1 cellular context compared by ENCODE assay signal in the genomic region with DNA sequence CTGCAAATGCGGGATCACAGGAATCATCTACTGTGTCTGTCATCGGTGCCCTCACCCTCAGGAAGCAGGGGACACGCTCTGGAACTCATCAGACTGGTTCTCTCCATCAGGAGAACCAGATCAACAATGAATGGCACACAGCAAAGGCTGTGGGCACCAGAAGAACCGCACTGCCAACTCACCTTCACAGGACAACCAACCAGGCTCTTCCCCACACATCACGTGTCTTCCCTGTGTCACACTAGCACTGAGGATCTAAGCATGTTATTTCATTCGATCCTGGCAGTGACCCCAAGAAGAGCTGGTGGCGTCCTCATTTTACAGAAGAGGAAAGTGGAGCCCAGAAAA.
TF ChIP-seq lines count a peak whose summit lies in the region.

No MANE protein-coding gene starts in this region.

TF ChIP-seq in HepG2, 621 proteins besides CTCF, POLR2A, EP300 and RAD21 (continued from another document):
- TF ChIP-seq ZNF414 (CRISPR knock-in tag; IDR thresholded peaks at IDR 0.05) = 0 out of 2 replicates have a peak, but pooled peaks have one; percentile 3
- no peak for TF ChIP-seq MXI1 (IDR thresholded peaks at IDR 0.05; ENCODE audit: borderline replicate concordance, low read depth, low read length)
- no peak; the same call in 1 of the 2 replicates for TF ChIP-seq NR0B2 (CRISPR knock-in tag; IDR thresholded peaks at IDR 0.05)
- TF ChIP-seq ZNF124 (CRISPR knock-in tag; IDR thresholded peaks at IDR 0.05) = no peak
- no peak for TF ChIP-seq ZNF841 (CRISPR knock-in tag; IDR thresholded peaks at IDR 0.05; ENCODE audit: borderline replicate concordance)
- no peak for TF ChIP-seq HOXA5 (CRISPR knock-in tag; IDR thresholded peaks at IDR 0.05)
- no peak for TF ChIP-seq ZNF431 (CRISPR knock-in tag; IDR thresholded peaks at IDR 0.05; ENCODE audit: borderline replicate concordance, low read depth)
- peak; percentile 14; the same call in 1 of the 2 replicates for TF ChIP-seq ZNF709 (CRISPR knock-in tag; IDR thresholded peaks at IDR 0.05)
- 0 out of 2 replicates have a peak, but pooled peaks have one; percentile 12 for TF ChIP-seq ZNF589 (CRISPR knock-in tag; conservative IDR thresholded peaks at IDR 0.05)
- TF ChIP-seq ZNF619 (CRISPR knock-in tag; IDR thresholded peaks at IDR 0.05) = 0 out of 2 replicates have a peak, but pooled peaks have one; percentile 18
- TF ChIP-seq, protein P1, sequence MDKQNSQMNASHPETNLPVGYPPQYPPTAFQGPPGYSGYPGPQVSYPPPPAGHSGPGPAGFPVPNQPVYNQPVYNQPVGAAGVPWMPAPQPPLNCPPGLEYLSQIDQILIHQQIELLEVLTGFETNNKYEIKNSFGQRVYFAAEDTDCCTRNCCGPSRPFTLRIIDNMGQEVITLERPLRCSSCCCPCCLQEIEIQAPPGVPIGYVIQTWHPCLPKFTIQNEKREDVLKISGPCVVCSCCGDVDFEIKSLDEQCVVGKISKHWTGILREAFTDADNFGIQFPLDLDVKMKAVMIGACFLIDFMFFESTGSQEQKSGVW (CRISPR knock-in tag; IDR thresholded peaks at IDR 0.05; ENCODE audit: borderline replicate concordance) = 0 out of 2 replicates have a peak, but pooled peaks have one; percentile 53
- no peak for TF ChIP-seq ZNF766 (CRISPR knock-in tag; IDR thresholded peaks at IDR 0.05; ENCODE audit: borderline replicate concordance)
- TF ChIP-seq ZFY (CRISPR knock-in tag; IDR thresholded peaks at IDR 0.05) = no peak
- TF ChIP-seq FOXP4 (CRISPR knock-in tag; IDR thresholded peaks at IDR 0.05) = no peak
- TF ChIP-seq HMGXB4 (CRISPR knock-in tag; IDR thresholded peaks at IDR 0.05; ENCODE audit: borderline replicate concordance in 1 of 2, low read depth in 1 of 2) = no peak
- no peak for TF ChIP-seq TOE1 (CRISPR knock-in tag; IDR thresholded peaks at IDR 0.05)
- TF ChIP-seq U2AF1 (optimal IDR thresholded peaks at IDR 0.05; ENCODE audit: low read depth, low read length) = no peak
- no peak; the same call in 1 of the 2 replicates for TF ChIP-seq CAMTA2 (CRISPR knock-in tag; IDR thresholded peaks at IDR 0.05; ENCODE audit: borderline replicate concordance)
- no peak for TF ChIP-seq KLF11 (CRISPR knock-in tag; IDR thresholded peaks at IDR 0.05)
- TF ChIP-seq, protein P2, sequence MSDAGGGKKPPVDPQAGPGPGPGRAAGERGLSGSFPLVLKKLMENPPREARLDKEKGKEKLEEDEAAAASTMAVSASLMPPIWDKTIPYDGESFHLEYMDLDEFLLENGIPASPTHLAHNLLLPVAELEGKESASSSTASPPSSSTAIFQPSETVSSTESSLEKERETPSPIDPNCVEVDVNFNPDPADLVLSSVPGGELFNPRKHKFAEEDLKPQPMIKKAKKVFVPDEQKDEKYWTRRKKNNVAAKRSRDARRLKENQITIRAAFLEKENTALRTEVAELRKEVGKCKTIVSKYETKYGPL (CRISPR knock-in tag; IDR thresholded peaks at IDR 0.05) = no peak
- TF ChIP-seq MEIS1 (CRISPR knock-in tag; IDR thresholded peaks at IDR 0.05; ENCODE audit: borderline replicate concordance) = no peak
- TF ChIP-seq, protein P3, sequence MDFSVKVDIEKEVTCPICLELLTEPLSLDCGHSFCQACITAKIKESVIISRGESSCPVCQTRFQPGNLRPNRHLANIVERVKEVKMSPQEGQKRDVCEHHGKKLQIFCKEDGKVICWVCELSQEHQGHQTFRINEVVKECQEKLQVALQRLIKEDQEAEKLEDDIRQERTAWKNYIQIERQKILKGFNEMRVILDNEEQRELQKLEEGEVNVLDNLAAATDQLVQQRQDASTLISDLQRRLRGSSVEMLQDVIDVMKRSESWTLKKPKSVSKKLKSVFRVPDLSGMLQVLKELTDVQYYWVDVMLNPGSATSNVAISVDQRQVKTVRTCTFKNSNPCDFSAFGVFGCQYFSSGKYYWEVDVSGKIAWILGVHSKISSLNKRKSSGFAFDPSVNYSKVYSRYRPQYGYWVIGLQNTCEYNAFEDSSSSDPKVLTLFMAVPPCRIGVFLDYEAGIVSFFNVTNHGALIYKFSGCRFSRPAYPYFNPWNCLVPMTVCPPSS (IDR thresholded peaks at IDR 0.05) = no peak
- no peak for TF ChIP-seq SP1 (IDR thresholded peaks at IDR 0.05)
- no peak for TF ChIP-seq SP1 (CRISPR knock-in tag; IDR thresholded peaks at IDR 0.05)
- no peak for TF ChIP-seq ZBTB4 (CRISPR knock-in tag; IDR thresholded peaks at IDR 0.05; ENCODE audit: borderline replicate concordance)
